In the genomic region with DNA sequence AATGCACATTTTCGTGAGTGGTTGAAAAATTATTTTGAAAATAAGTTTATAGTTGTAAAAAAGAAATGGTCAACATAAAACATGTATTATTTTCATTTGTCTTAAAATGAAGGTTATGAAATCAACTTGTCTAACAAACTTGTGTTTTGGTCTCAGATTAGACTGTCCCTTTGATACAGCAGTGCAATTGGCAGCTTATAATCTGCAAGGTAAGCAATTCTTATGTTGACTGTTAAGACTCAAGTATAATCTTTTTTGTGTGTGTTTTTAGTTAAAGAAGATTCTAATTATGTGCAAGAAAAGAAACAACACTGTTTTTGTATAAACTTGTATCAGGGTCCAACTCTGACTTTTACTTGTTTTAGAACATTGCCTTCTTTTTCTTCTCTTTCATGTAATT, we compare ENCODE assay signal across 16 cellular contexts.
DNase-seq lines count a peak whose midpoint lies in the region; ATAC-seq, FAIRE-seq and TF ChIP-seq lines count a peak whose summit lies in the region.
"Had no signal": no experiment of that assay in that cellular context is flagged by ENCODE, and none has a peak within 500 bp of the region (broad histone marks: within the 10 kb centered on the region; RNA-seq: fewer than 3 reads in every experiment).

No MANE protein-coding gene starts in this region.

- intact Hi-C loops in IMR-90 (cut with micrococcal nuclease) = no loop called here

- H2AK5ac ChIP-seq in IMR-90 (ENCODE audit: low read depth, low read length) = no peak overlapping the region
- no peak overlapping the region for H2AK5ac ChIP-seq in H1 (ENCODE audit: low read depth, low read length)

- H3K27me3 Mint-ChIP-seq in activated T-helper 17 cell treated with anti-CD3 and anti-CD28 coated beads, Interleukin-2, amount 50 U/mL, for 72 hours = no peaks in the 10 kb centered on the region
- H3K27me3 Mint-ChIP-seq: CD4-positive, alpha-beta T cell had no signal

- no peaks in the 10 kb centered on the region for H3K79me2 ChIP-seq in H1 (ENCODE audit: control insufficient read depth in 1 of 2, insufficient read depth in 2 of 2, low read length in 2 of 2)

- H4K8ac ChIP-seq in IMR-90 (ENCODE audit: low read depth in 2 of 2, low read length in 2 of 2) = no peak overlapping the region
- H4K8ac ChIP-seq in H1 (ENCODE audit: extremely low read depth, insufficient read depth, low read length) = no peak overlapping the region

- H3K4me1 ChIP-seq in IMR-90 (ENCODE audit: control insufficient read depth, insufficient read depth, low read length) = peaks cover 5% of the 10 kb centered on the region; the same call in 1 of the 2 replicates
- no peaks in the 10 kb centered on the region for H3K4me1 ChIP-seq in H1 (replicated peaks in 1 of 4; ENCODE audit: control insufficient read depth in 3 of 4, insufficient read depth in 4 of 4, low read length in 3 of 4)

- H3K23ac ChIP-seq in IMR-90 (ENCODE audit: low read depth, low read length) (no peak overlapping the region), H1 (ENCODE audit: insufficient read length) (no peak overlapping the region)

- H2BK20ac ChIP-seq in IMR-90 (ENCODE audit: low read depth, low read length) = no peak overlapping the region
- H2BK20ac ChIP-seq in H1 (ENCODE audit: low read length) = no peak overlapping the region

- H3K9ac ChIP-seq in IMR-90 (ENCODE audit: low read depth, low read length) (no peak overlapping the region), H1 (replicated peaks in 1 of 4; ENCODE audit: extremely low read depth in 1 of 4, low read depth in 3 of 4, low read length in 3 of 4) (no peak overlapping the region)

- H2BK5ac ChIP-seq in IMR-90 (ENCODE audit: low read depth, low read length, poor library complexity, severe bottlenecking) (no peak overlapping the region), H1 (ENCODE audit: low read depth, low read length) (no peak overlapping the region)

- BruUV-seq in IMR-90 (replicated peaks; lab: Mats Ljungman, UMichigan) = no TSS peak

- no peak overlapping the region for H2AK9ac ChIP-seq in IMR-90 (replicated peaks; ENCODE audit: low read depth, low read length, poor library complexity)

- TF ChIP-seq EP300 in H1 (IDR thresholded peaks at IDR 0.05; ENCODE audit: borderline replicate concordance in 1 of 2, low read depth in 2 of 2, low read length in 2 of 2) = no peak

- H3K4me2 ChIP-seq in IMR-90 (ENCODE audit: low read depth, low read length) (no peak overlapping the region), H1 (ENCODE audit: insufficient read depth in 1 of 2, low read depth in 2 of 2, low read length in 2 of 2) (no peak overlapping the region)

- H2BK120ac ChIP-seq in IMR-90 (ENCODE audit: low read depth, low read length) (no peak overlapping the region), H1 (replicated peaks; ENCODE audit: low read depth, low read length) (no peak overlapping the region)

- H2BK15ac ChIP-seq in IMR-90 (ENCODE audit: low read depth, low read length) (no peak overlapping the region), H1 (ENCODE audit: low read length) (no peak overlapping the region)

- no peaks in the 10 kb centered on the region for H3K9me3 ChIP-seq in IMR-90 (ENCODE audit: control insufficient read depth, insufficient read depth, low read length)
- H3K9me3 ChIP-seq in H1 (ENCODE audit: insufficient read depth in 2 of 2, low read depth in 1 of 2, low read length in 1 of 2) = no peaks in the 10 kb centered on the region
- H3K9me3 ChIP-seq: Caco-2 had no signal

- TF ChIP-seq CTCF in IMR-90 (conservative IDR thresholded peaks at IDR 0.05; ENCODE audit: low read depth, low read length) (no peak), H1 (IDR thresholded peaks at IDR 0.05; ENCODE audit: control extremely low read depth in 1 of 3, insufficient read depth in 1 of 3, low read depth in 1 of 3, low read length in 3 of 3) (no peak)

- ATAC-seq in IMR-90 (ENCODE audit: low read depth) = no peak
- ATAC-seq in activated T-helper 17 cell treated with anti-CD3 and anti-CD28 coated beads, Interleukin-2, amount 50 U/mL, for 72 hours (replicated peaks) = no peak

- H3K9me3 Mint-ChIP-seq in activated T-helper 17 cell treated with anti-CD3 and anti-CD28 coated beads, Interleukin-2, amount 50 U/mL, for 72 hours = no peaks in the 10 kb centered on the region
- H3K9me3 Mint-ChIP-seq: CD4-positive, alpha-beta T cell had no signal

- CTCF ChIA-PET in IMR-90 (lab: Yijun Ruan, JAX) (no interaction called here), H1 (lab: Charles Lee; ENCODE audit: partially characterized antibody) (no interaction called here)

- H3K27me3 ChIP-seq in IMR-90 (ENCODE audit: control insufficient read depth, insufficient read depth, low read length) = no peaks in the 10 kb centered on the region
- H3K27me3 ChIP-seq in H1 (replicated peaks in 1 of 4; ENCODE audit: control insufficient read depth in 3 of 4, extremely low read depth in 1 of 4, insufficient read depth in 3 of 4, low read length in 3 of 4) = no peaks in the 10 kb centered on the region

- no peak overlapping the region for H3K56ac ChIP-seq in IMR-90 (ENCODE audit: extremely low read depth, insufficient read depth, low read length)
- H3K56ac ChIP-seq in H1 (replicated peaks; ENCODE audit: insufficient read length, low read depth, low read length) = no peak overlapping the region

- H3K14ac ChIP-seq in IMR-90 (replicated peaks; ENCODE audit: low read depth, low read length) (no peak overlapping the region), H1 (ENCODE audit: insufficient read length) (no peak overlapping the region)

- no peak for DNase-seq in IMR-90
- DNase-seq in H1 (ENCODE audit: low read depth in 1 of 2, low spot score in 2 of 2) = no peak
- DNase-seq in NCI-H748 treated with DMSO at 0.1 percent for 48 hours (lab: John Stamatoyannopoulos, UW) = no peak
- no peak for DNase-seq in epidermal melanocyte (ENCODE audit: insufficient read length, low spot score)
- DNase-seq: AML-193; Caco-2; CD4-positive, alpha-beta T cell; DMS153; DMS79; GF-D8; GOT3; H9 had no signal

- no peak overlapping the region for H2BK12ac ChIP-seq in H1 (ENCODE audit: low read depth, low read length)

- no peaks in the 10 kb centered on the region for H3K36me3 Mint-ChIP-seq in activated T-helper 17 cell treated with anti-CD3 and anti-CD28 coated beads, Interleukin-2, amount 50 U/mL, for 72 hours (ENCODE audit: low read depth)

- H3K4me3 ChIP-seq in IMR-90 (ENCODE audit: insufficient read depth, low read depth, low read length) = no peak overlapping the region
- no peak overlapping the region for H3K4me3 ChIP-seq in H1 (ENCODE audit: extremely low read depth in 1 of 4, insufficient read depth in 2 of 4, low read depth in 3 of 4, low read length in 4 of 4)

- 100% methylated on average over 1 of the region's 1 CpG; no CpG with 5 or more reads in 1 of the 2 experiments for WGBS in IMR-90 (ENCODE audit: extremely low coverage in 2 of 2, insufficient read length in 1 of 2), 2 experiments
- 92 to 100% methylated on average over 1 of the region's 1 CpG for WGBS in H1 (ENCODE audit: extremely low coverage in 1 of 2, insufficient coverage in 1 of 2, insufficient read length in 1 of 2, insufficient replicate concordance in 2 of 2, low coverage in 1 of 2, low lambda C conversion rate in 2 of 2, missing lambda C conversion rate in 1 of 2), 2 experiments

- H3K4ac ChIP-seq in IMR-90 (ENCODE audit: low read depth, low read length) (no peak overlapping the region), H1 (replicated peaks; ENCODE audit: insufficient read length, low read depth, low read length) (no peak overlapping the region)

- H4K5ac ChIP-seq in IMR-90 (ENCODE audit: low read depth, low read length) (no peak overlapping the region), H1 (ENCODE audit: insufficient read length, low read depth, low read length) (no peak overlapping the region)

- H3K27ac ChIP-seq in IMR-90 (ENCODE audit: insufficient read depth, low read length) = no peak overlapping the region
- H3K27ac ChIP-seq in H1 (ENCODE audit: low read depth, low read length) = no peak overlapping the region
- H3K27ac ChIP-seq: C4-2B had no signal

- H3K4me3 Mint-ChIP-seq in activated T-helper 17 cell treated with anti-CD3 and anti-CD28 coated beads, Interleukin-2, amount 50 U/mL, for 72 hours = no peak overlapping the region
- H3K4me3 Mint-ChIP-seq: CD4-positive, alpha-beta T cell; H9 had no signal

- H3K23me2 ChIP-seq in H1 (ENCODE audit: low read depth, low read length) = no peaks in the 10 kb centered on the region

- H3K9me1 ChIP-seq in IMR-90 (ENCODE audit: insufficient read depth, low read length) = no peaks in the 10 kb centered on the region

- H4K20me1 ChIP-seq in IMR-90 (ENCODE audit: insufficient read depth, low read length) = no peaks in the 10 kb centered on the region
- H4K20me1 ChIP-seq in H1 (replicated peaks in 1 of 2; ENCODE audit: control insufficient read depth in 1 of 2, insufficient read depth in 2 of 2, low read length in 2 of 2) = no peaks in the 10 kb centered on the region

- H3K27ac Mint-ChIP-seq in activated T-helper 17 cell treated with anti-CD3 and anti-CD28 coated beads, Interleukin-2, amount 50 U/mL, for 72 hours = no peak overlapping the region
- H3K27ac Mint-ChIP-seq: CD4-positive, alpha-beta T cell; H9 had no signal

- dilution Hi-C loops in IMR-90 (cut with HindIII; ENCODE audit: low sequenced_read_pairs, unreplicated experiment) = no loop called here

- H3K36me3 ChIP-seq in IMR-90 (ENCODE audit: control insufficient read depth, insufficient read depth, low read length) = peaks cover 3% of the 10 kb centered on the region
- H3K36me3 ChIP-seq in H1 (ENCODE audit: control insufficient read depth in 2 of 4, insufficient read depth in 4 of 4, low read length in 3 of 4) = peaks cover 0 to 19% (median 3%) of the 10 kb centered on the region in 4 experiments; a peak in 4 of 8 replicates

- H3K79me1 ChIP-seq in IMR-90 (ENCODE audit: low read depth in 1 of 2, low read length in 2 of 2) (no peaks in the 10 kb centered on the region), H1 (ENCODE audit: low read depth, low read length) (no peaks in the 10 kb centered on the region)

- H2AFZ ChIP-seq in IMR-90 (replicated peaks; ENCODE audit: low read length, poor library complexity) = no peak overlapping the region
- no peak overlapping the region for H2AFZ ChIP-seq in H1 (ENCODE audit: low read length)

- H4K91ac ChIP-seq in IMR-90 (ENCODE audit: insufficient read depth, low read depth, low read length) (no peak overlapping the region), H1 (replicated peaks; ENCODE audit: insufficient read length, low read length) (no peak overlapping the region)

- H3K4me1 Mint-ChIP-seq in activated T-helper 17 cell treated with anti-CD3 and anti-CD28 coated beads, Interleukin-2, amount 50 U/mL, for 72 hours = no peaks in the 10 kb centered on the region
- H3K4me1 Mint-ChIP-seq: H9 had no signal

- FAIRE-seq in H1 (lab: Jason Lieb, UNC) (no peak), islet of Langerhans (lab: Jason Lieb, UNC) (peak; percentile 62)
- FAIRE-seq: HTR-8/SVneo had no signal

- TF ChIP-seq POLR2A in IMR-90 (IDR thresholded peaks at IDR 0.05; ENCODE audit: low read depth, low read length) (no peak), H1 (IDR thresholded peaks at IDR 0.05; ENCODE audit: control extremely low read depth in 1 of 2, low read depth in 2 of 2, low read length in 2 of 2) (no peak)

- no peak for TF ChIP-seq RAD21 in IMR-90 (IDR thresholded peaks at IDR 0.05; ENCODE audit: low read length)
- no peak for TF ChIP-seq RAD21 in H1 (IDR thresholded peaks at IDR 0.05 in 1 of 2, conservative IDR thresholded peaks at IDR 0.05 in 1 of 2; ENCODE audit: low read depth in 2 of 2, low read length in 2 of 2)

- POLR2A ChIA-PET in IMR-90 (lab: Charles Lee; ENCODE audit: unreplicated experiment) = no interaction called here
- POLR2A ChIA-PET in H1 (lab: Charles Lee; ENCODE audit: partially characterized antibody) = no interaction called here

- H3K18ac ChIP-seq in IMR-90 (ENCODE audit: low read depth, low read length) = no peak overlapping the region
- H3K18ac ChIP-seq in H1 (ENCODE audit: extremely low read depth, low read length) = no peak overlapping the region

- in situ Hi-C loops in IMR-90 (cut with MboI; ENCODE audit: low sequenced_read_pairs) = no loop called here
